1 cellular context compared by ENCODE assay signal in genomic region chr1:21834666-21835065, GRCh38.
TF ChIP-seq lines count a peak whose summit lies in the region.

No MANE protein-coding gene starts in this region.

TF ChIP-seq in WTC11, 78 proteins besides CTCF, POLR2A, EP300 and RAD21 (continued from another document):
- TF ChIP-seq NFYB (CRISPR knock-in tag; conservative IDR thresholded peaks at IDR 0.05; ENCODE audit: low read depth) (no peak), ETV6 (CRISPR knock-in tag; IDR thresholded peaks at IDR 0.05) (no peak), E2F4 (CRISPR knock-in tag; IDR thresholded peaks at IDR 0.05; ENCODE audit: borderline replicate concordance, low read depth) (no peak), NFATC4 (CRISPR knock-in tag; IDR thresholded peaks at IDR 0.05) (no peak), HMGA2 (CRISPR knock-in tag; IDR thresholded peaks at IDR 0.05) (no peak), IRF2 (CRISPR knock-in tag; IDR thresholded peaks at IDR 0.05; ENCODE audit: borderline replicate concordance, low read depth) (no peak), TP53 (CRISPR knock-in tag; IDR thresholded peaks at IDR 0.05) (no peak), ZNF317 (CRISPR knock-in tag; IDR thresholded peaks at IDR 0.05; ENCODE audit: borderline replicate concordance, low read depth) (no peak)
